Comparison of ENCODE assay signal across 10 cellular contexts in the genomic region with DNA sequence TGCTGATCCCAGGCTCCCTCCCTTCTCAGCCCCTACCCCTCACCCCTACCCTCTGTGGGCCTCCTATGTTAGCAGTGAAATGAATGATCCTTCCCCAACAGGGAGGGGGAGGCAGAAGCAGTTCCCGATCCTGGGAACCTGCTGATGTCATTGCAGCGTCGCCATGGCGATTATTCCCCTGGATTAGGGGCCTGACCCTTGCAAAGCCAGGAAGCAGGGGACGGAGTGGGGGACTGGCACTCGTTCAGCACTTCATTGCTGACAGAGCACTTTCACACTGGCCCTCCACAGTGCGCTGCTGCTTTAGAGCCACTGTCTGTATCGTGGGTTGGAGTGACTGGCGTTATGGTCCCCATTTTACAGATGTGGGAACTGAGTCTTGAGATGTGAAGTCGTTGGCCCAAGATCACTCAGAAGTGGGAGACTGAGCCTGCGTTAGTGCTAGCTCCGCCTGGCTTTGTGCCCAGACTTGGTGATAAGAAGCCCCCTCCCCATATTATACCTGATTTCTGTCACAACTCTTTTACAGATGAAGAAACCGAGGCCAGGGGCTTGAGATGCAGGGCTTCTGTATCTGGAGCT. TPM values are rescaled to one million over a fixed set of nuclear protein-coding genes. Genes with fewer than 3 reads are reported as not detected.
A peak's percentile ranks its signal among the peaks of the same experiment; 100 is the strongest.
DNase-seq lines count a peak whose midpoint lies in the region; ATAC-seq and TF ChIP-seq lines count a peak whose summit lies in the region.
"Had no signal": no experiment of that assay in that cellular context is flagged by ENCODE, and none has a peak within 500 bp of the region (broad histone marks: within the 10 kb centered on the region; RNA-seq: fewer than 3 reads in every experiment).

No MANE protein-coding gene starts in this region.

- no peaks in the 10 kb centered on the region for H3K9me3 Mint-ChIP-seq in activated CD4-positive, alpha-beta T cell treated with anti-CD3 and anti-CD28 coated beads for 36 hours (ENCODE audit: low read depth)
- H3K9me3 Mint-ChIP-seq in brain = no peaks in the 10 kb centered on the region

- no peak for DNase-seq in activated CD4-positive, alpha-beta T cell treated with anti-CD3 and anti-CD28 coated beads for 36 hours
- DNase-seq in activated CD4-positive, alpha-beta T cell treated with anti-CD3 and anti-CD28 coated beads for 4 hours = no peak
- DNase-seq in lower lobe of right lung (no peak), thoracic aorta (ENCODE audit: low spot score) (no peak), Ammon's horn (ENCODE audit: low spot score) (no peak), OCI-LY7 (ENCODE audit: low spot score) (no peak)
- DNase-seq in activated CD4-positive, CD25-positive, alpha-beta regulatory T cell treated with anti-CD3 and anti-CD28 coated beads, Interleukin-2, amount 50 U/mL, for 72 hours = no peak
- DNase-seq: ACHN, NCI-H2171 had no signal

- H3K4me3 ChIP-seq in lower lobe of right lung (no peak overlapping the region), thoracic aorta (no peak overlapping the region), OCI-LY7 (ENCODE audit: low read depth, low read length, poor library complexity, severe bottlenecking) (no peak overlapping the region)

- POLR2A ChIA-PET in activated CD4-positive, alpha-beta T cell treated with anti-CD3 and anti-CD28 coated beads for 36 hours (lab: Charles Lee) = interaction anchor here (1.3 kb wide), 2 partner anchors 25 to 30 kb away, joined by 3 read pairs; no protein-coding TSS in a partner anchor
- POLR2A ChIA-PET in OCI-LY7 (lab: Charles Lee) = no interaction called here

- peaks cover 80% of the 10 kb centered on the region for H3K4me1 Mint-ChIP-seq in activated CD4-positive, alpha-beta T cell treated with anti-CD3 and anti-CD28 coated beads for 36 hours
- peaks cover 42% of the 10 kb centered on the region for H3K4me1 Mint-ChIP-seq in brain

- H3K27me3 ChIP-seq in lower lobe of right lung (ENCODE audit: low read depth) = no peaks in the 10 kb centered on the region
- no peaks in the 10 kb centered on the region for H3K27me3 ChIP-seq in thoracic aorta (replicated peaks; ENCODE audit: insufficient read depth)

- H3K79me2 ChIP-seq in OCI-LY7 (ENCODE audit: insufficient read depth, low read depth, low read length) = no peaks in the 10 kb centered on the region; the same call in 1 of the 2 replicates

- H3K27ac ChIP-seq in lower lobe of right lung (peak overlapping the region; percentile 78), thoracic aorta (peak overlapping the region; percentile 7 to 65), OCI-LY7 (ENCODE audit: low read depth, low read length, poor library complexity, severe bottlenecking) (no peak overlapping the region)

- no peaks in the 10 kb centered on the region for H3K27me3 Mint-ChIP-seq in activated CD4-positive, alpha-beta T cell treated with anti-CD3 and anti-CD28 coated beads for 36 hours
- peaks cover 8% of the 10 kb centered on the region for H3K27me3 Mint-ChIP-seq in brain

- intact Hi-C loops in activated CD4-positive, alpha-beta T cell treated with anti-CD3 and anti-CD28 coated beads for 36 hours (cut with DNase I, micrococcal nuclease) = loop anchor here in 1 of 2 experiments (5.0 kb wide), 1 partner anchor 1289 kb away; the partner anchor contains the start of gene SYNRG
- intact Hi-C loops in lower lobe of right lung (cut with DNase I) (no loop called here), OCI-LY7 (cut with micrococcal nuclease; ENCODE audit: unreplicated experiment) (no loop called here)

- no peaks in the 10 kb centered on the region for H4K20me1 ChIP-seq in OCI-LY7 (ENCODE audit: insufficient read depth, low read length)

- peaks cover 83% of the 10 kb centered on the region for H3K36me3 ChIP-seq in lower lobe of right lung
- peaks cover 31% of the 10 kb centered on the region for H3K36me3 ChIP-seq in thoracic aorta
- peaks cover 87% of the 10 kb centered on the region for H3K36me3 ChIP-seq in OCI-LY7 (ENCODE audit: insufficient read depth, low read length)

- CTCF ChIA-PET in activated CD4-positive, alpha-beta T cell treated with anti-CD3 and anti-CD28 coated beads for 36 hours (lab: Charles Lee) = interaction anchor here (0.7 to 0.9 kb wide), 2 partner anchors 17 to 26 kb away, joined by 3 read pairs; no protein-coding TSS in a partner anchor
- CTCF ChIA-PET in OCI-LY7 (lab: Charles Lee; ENCODE audit: unreplicated experiment) = interaction anchor here (0.6 kb wide), 1 partner anchor 33 kb away, joined by 5 read pairs; no protein-coding TSS in a partner anchor

- H3K4me2 ChIP-seq in OCI-LY7 (ENCODE audit: low read length) = no peak overlapping the region

- BruUV-seq in OCI-LY7 (replicated peaks; lab: Mats Ljungman, UMichigan) = no TSS peak

- H3K4me1 ChIP-seq in lower lobe of right lung (peaks cover 96% of the 10 kb centered on the region), thoracic aorta (ENCODE audit: control insufficient read depth in 1 of 2, low read depth in 2 of 2) (peaks cover 56 to 75% of the 10 kb centered on the region in 2 donors), OCI-LY7 (ENCODE audit: insufficient read depth, low read length, poor library complexity, severe bottlenecking) (peaks cover 53% of the 10 kb centered on the region)

- H2AFZ ChIP-seq in OCI-LY7 (ENCODE audit: low read length) = no peak overlapping the region

- no peak for TF ChIP-seq CTCF in brain (conservative IDR thresholded peaks at IDR 0.05)
- no peak for TF ChIP-seq CTCF in lower lobe of right lung (IDR thresholded peaks at IDR 0.05)
- TF ChIP-seq CTCF in thoracic aorta (IDR thresholded peaks at IDR 0.05) = no peak
- no peak for TF ChIP-seq CTCF in OCI-LY7 (conservative IDR thresholded peaks at IDR 0.05; ENCODE audit: low read length)

- no peak overlapping the region for H3K4me3 Mint-ChIP-seq in activated CD4-positive, alpha-beta T cell treated with anti-CD3 and anti-CD28 coated beads for 36 hours
- peak overlapping the region in 1 of 5 experiments; percentile 15 for H3K4me3 Mint-ChIP-seq in brain

- H3K9me3 ChIP-seq in lower lobe of right lung = no peaks in the 10 kb centered on the region
- H3K9me3 ChIP-seq in thoracic aorta = no peaks in the 10 kb centered on the region
- H3K9me3 ChIP-seq in OCI-LY7 (ENCODE audit: low read length) = no peaks in the 10 kb centered on the region

- peaks cover 54% of the 10 kb centered on the region for H3K36me3 Mint-ChIP-seq in activated CD4-positive, alpha-beta T cell treated with anti-CD3 and anti-CD28 coated beads for 36 hours (ENCODE audit: low read depth)
- H3K36me3 Mint-ChIP-seq in brain = peaks cover 43% of the 10 kb centered on the region

- ATAC-seq in activated CD4-positive, alpha-beta T cell treated with anti-CD3 and anti-CD28 coated beads for 36 hours = no peak
- ATAC-seq in lower lobe of right lung (no peak), thoracic aorta (ENCODE audit: insufficient number of reproducible peaks, low FRiP score, low read depth) (no peak)

- H3K9me2 ChIP-seq in OCI-LY7 (ENCODE audit: insufficient read depth, low read length) = no peaks in the 10 kb centered on the region

- H3K27ac Mint-ChIP-seq in activated CD4-positive, alpha-beta T cell treated with anti-CD3 and anti-CD28 coated beads for 36 hours = peak overlapping the region; percentile 58
- H3K27ac Mint-ChIP-seq in brain = peak overlapping the region in 3 of 5 experiments; percentile 64 to 83 (median 82)

RNA-seq across cellular contexts. Expression of gene LASP1, which starts 26.6 kb away (rescaled TPM):
- total RNA-seq in activated CD4-positive, alpha-beta T cell treated with anti-CD3 and anti-CD28 coated beads for 36 hours = 100 to 1,000 TPM; 119 to 144 TPM
- 108 TPM for polyA plus RNA-seq in brain (ENCODE audit: insufficient read depth, low read depth, low replicate concordance)
- total RNA-seq in lower lobe of right lung (158 TPM), thoracic aorta (100 to 1,000 TPM in 1 of 2 donors, 10 to 100 TPM in 1; 87.2 to 219 TPM), OCI-LY7 (2022) (101 and 110 TPM in 2 replicates)
- total RNA-seq in OCI-LY7 (2014; rRNA removed; shearing (Covaris generic)) = 44.3 and 48.6 TPM in 2 replicates

RNA-seq across cellular contexts. Expression of gene RPL23, which starts 42.9 kb away (rescaled TPM):
- 1,000 to 10,000 TPM; 1,886 to 1,896 TPM for total RNA-seq in activated CD4-positive, alpha-beta T cell treated with anti-CD3 and anti-CD28 coated beads for 36 hours
- 2,078 TPM for polyA plus RNA-seq in brain (ENCODE audit: insufficient read depth, low read depth, low replicate concordance)
- 1,156 TPM for total RNA-seq in lower lobe of right lung
- 100 to 1,000 TPM; 870 to 981 TPM for total RNA-seq in thoracic aorta
- 1,289 and 1,881 TPM in 2 replicates for total RNA-seq in OCI-LY7 (2014; rRNA removed; shearing (Covaris generic))
- 1,611 and 1,766 TPM in 2 replicates for total RNA-seq in OCI-LY7 (2022)
